25 cellular contexts compared by ENCODE assay signal in the genomic region with DNA sequence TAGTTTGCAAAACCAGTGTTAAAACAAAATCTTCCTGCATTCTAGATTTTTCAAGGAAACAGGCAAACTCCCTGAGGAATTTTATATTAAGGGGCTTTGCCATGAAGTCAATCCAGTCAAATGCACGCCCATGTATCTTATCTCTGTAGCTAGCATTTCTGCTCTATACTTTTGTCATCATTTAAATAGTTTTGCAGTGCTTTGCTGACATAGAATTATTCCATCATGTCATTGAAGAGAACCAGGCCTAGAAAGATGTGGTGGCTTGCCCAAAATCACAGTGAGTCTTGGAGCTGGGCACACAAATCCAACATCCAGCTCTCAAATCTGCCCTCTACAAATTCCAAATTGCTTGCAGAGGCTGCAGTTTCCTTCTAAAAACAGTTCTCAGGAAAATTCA.
"Had no signal": no experiment of that assay in that cellular context is flagged by ENCODE, and none has a peak within 500 bp of the region (broad histone marks: within the 10 kb centered on the region; RNA-seq: fewer than 3 reads in every experiment).

No MANE protein-coding gene starts in this region.

- H3K79me2 ChIP-seq: parathyroid adenoma had no signal

- ATAC-seq: natural killer cell; psoas muscle; right cardiac atrium; right lobe of liver; stimulated activated effector memory CD8-positive, alpha-beta T cell treated with anti-CD3 and anti-CD28 coated beads, Interleukin-12 subunit alpha, Interleukin-12 subunit beta, amount 100 ng/mL, for 72 hours; stimulated activated naive B cell treated with anti-CD40 and anti-IgM and Interleukin-4, amounts not matched to agents 10 μg/mL and 1 μg/mL and 100 μg/mL, for 72 hours had no signal

- H3K4me2 ChIP-seq: neural progenitor cell had no signal

- H2AFZ ChIP-seq: neural progenitor cell, parathyroid adenoma had no signal

- H3K9ac ChIP-seq: neural progenitor cell, parathyroid adenoma had no signal

- H3K27ac ChIP-seq: neural progenitor cell, ovary, parathyroid adenoma, psoas muscle, right lobe of liver, thoracic aorta, thyroid gland, tibial nerve had no signal

- H3K27me3 ChIP-seq: neural progenitor cell, ovary, right lobe of liver, sigmoid colon, stomach, thyroid gland, tibial nerve, upper lobe of left lung had no signal

- H3K4me1 ChIP-seq: parathyroid adenoma, psoas muscle had no signal

- H3K4me3 ChIP-seq: neural progenitor cell, ovary, psoas muscle, right lobe of liver, sigmoid colon, stomach, thoracic aorta, thyroid gland, tibial nerve, upper lobe of left lung had no signal

- H3K36me3 ChIP-seq: neural progenitor cell, ovary, right lobe of liver, sigmoid colon, stomach, thoracic aorta, thyroid gland, tibial nerve, upper lobe of left lung had no signal

- FAIRE-seq: small intestine, urothelium cell line had no signal

- DNase-seq: natural killer cell; occipital lobe; ovary; posterior cingulate gyrus; psoas muscle; right cardiac atrium; right lobe of liver; sigmoid colon; small intestine; stimulated activated CD4-positive, alpha-beta T cell treated with anti-CD3 and anti-CD28 coated beads, Interleukin-15, amount 100 ng/mL, for 24 hours; stimulated activated CD4-positive, alpha-beta T cell treated with anti-CD3 and anti-CD28 coated beads, Interleukin-2, amount 100 ng/mL, for 24 hours; stimulated activated CD4-positive, alpha-beta T cell treated with anti-CD3 and anti-CD28 coated beads, Interleukin-2, amount 100 ng/mL, for 48 hours; stimulated activated CD4-positive, alpha-beta T cell treated with anti-CD3 and anti-CD28 coated beads, Interleukin-4, amount 100 ng/mL, for 24 hours; stimulated activated naive B cell treated with anti-CD40 and anti-IgM and Interleukin-4, amounts not matched to agents 10 μg/mL and 1 μg/mL and 100 μg/mL, for 72 hours; stimulated activated naive CD4-positive, alpha-beta T cell treated with Interleukin-2 at 50 U/mL for 16 hours; stomach; thyroid gland; trophoblast cell; upper lobe of left lung had no signal

- H3K9me3 ChIP-seq: ovary, psoas muscle, right lobe of liver, sigmoid colon, stomach, thoracic aorta, thyroid gland, tibial nerve, upper lobe of left lung had no signal
